In genomic region chr4:94962484-94962883, GRCh38 we compare ENCODE assay signal across 29 cellular contexts.
"Had no signal": no experiment of that assay in that cellular context is flagged by ENCODE, and none has a peak within 500 bp of the region (broad histone marks: within the 10 kb centered on the region; RNA-seq: fewer than 3 reads in every experiment).

No MANE protein-coding gene starts in this region.

- DNase-seq: stimulated activated CD4-positive, alpha-beta T cell treated with anti-CD3 and anti-CD28 coated beads, Interleukin-2, amount 100 ng/mL, for 48 hours; stimulated activated CD4-positive, alpha-beta T cell treated with anti-CD3 and anti-CD28 coated beads, Interleukin-4, amount 100 ng/mL, for 1 hour; stimulated activated CD4-positive, alpha-beta T cell treated with anti-CD3 and anti-CD28 coated beads, Interleukin-4, amount 100 ng/mL, for 24 hours; stimulated activated CD4-positive, alpha-beta T cell treated with anti-CD3 and anti-CD28 coated beads, Interleukin-4, amount 100 ng/mL, for 4 hours; stimulated activated CD8-positive, alpha-beta memory T cell treated with anti-CD3 and anti-CD28 coated beads, Interleukin-4, amount 100 ng/mL, for 48 hours; stimulated activated naive B cell treated with anti-CD40 and anti-IgM and Interleukin-4, amounts not matched to agents 10 μg/mL and 1 μg/mL and 100 μg/mL, for 72 hours; stimulated activated naive CD4-positive, alpha-beta T cell; stimulated activated naive CD4-positive, alpha-beta T cell treated with Interleukin-2 at 50 U/mL for 16 hours; stimulated activated naive CD8-positive, alpha-beta T cell treated with anti-CD3 and anti-CD28 coated beads, Interleukin-15, amount 100 ng/mL, for 72 hours; stimulated activated naive CD8-positive, alpha-beta T cell treated with anti-CD3 and anti-CD28 coated beads, Interleukin-15, Interleukin-2, amounts not matched to agents 100 U/mL and 50 U/mL, for 24 hours; stomach; substantia nigra; testis; thyroid gland; tibial artery; transverse colon; trophoblast cell; upper lobe of left lung; upper lobe of right lung; uterus had no signal

- FAIRE-seq: urothelium cell line had no signal

- H3K4me3 Mint-ChIP-seq: stimulated activated effector memory CD8-positive, alpha-beta T cell treated with anti-CD3 and anti-CD28 coated beads, Interleukin-12 subunit alpha, Interleukin-12 subunit beta, amount 100 ng/mL, for 72 hours; stimulated activated memory B cell treated with anti-CD40 and anti-IgM and Interleukin-4, amounts not matched to agents 10 μg/mL and 1 μg/mL and 100 μg/mL, for 72 hours; stimulated activated naive B cell treated with anti-CD40 and anti-IgM and Interleukin-4, amounts not matched to agents 10 μg/mL and 1 μg/mL and 100 μg/mL, for 72 hours; stimulated activated naive CD8-positive, alpha-beta T cell treated with anti-CD3 and anti-CD28 coated beads, Interleukin-15, amount 100 ng/mL, for 72 hours; stimulated activated naive CD8-positive, alpha-beta T cell treated with anti-CD3 and anti-CD28 coated beads, Interleukin-15, Interleukin-2, amounts not matched to agents 100 ng/mL and 50 ng/mL, for 24 hours; type B pancreatic cell had no signal

- H3K4me3 ChIP-seq: stomach, suprapubic skin, testis, thoracic aorta, thyroid gland, tibial artery, tibial nerve, transverse colon, upper lobe of left lung, upper lobe of right lung, uterus, vagina had no signal

- H3K4me1 Mint-ChIP-seq: stimulated activated effector memory CD8-positive, alpha-beta T cell treated with anti-CD3 and anti-CD28 coated beads, Interleukin-12 subunit alpha, Interleukin-12 subunit beta, amount 100 ng/mL, for 72 hours; stimulated activated memory B cell treated with anti-CD40 and anti-IgM and Interleukin-4, amounts not matched to agents 10 μg/mL and 1 μg/mL and 100 μg/mL, for 72 hours; stimulated activated naive B cell treated with anti-CD40 and anti-IgM and Interleukin-4, amounts not matched to agents 10 μg/mL and 1 μg/mL and 100 μg/mL, for 72 hours; stimulated activated naive CD8-positive, alpha-beta T cell treated with anti-CD3 and anti-CD28 coated beads, Interleukin-15, amount 100 ng/mL, for 72 hours had no signal

- ATAC-seq: stimulated activated effector memory CD8-positive, alpha-beta T cell treated with anti-CD3 and anti-CD28 coated beads, Interleukin-12 subunit alpha, Interleukin-12 subunit beta, amount 100 ng/mL, for 72 hours; stimulated activated memory B cell treated with anti-CD40 and anti-IgM and Interleukin-4, amounts not matched to agents 10 μg/mL and 1 μg/mL and 100 μg/mL, for 72 hours; stimulated activated naive B cell treated with anti-CD40 and anti-IgM and Interleukin-4, amounts not matched to agents 10 μg/mL and 1 μg/mL and 100 μg/mL, for 72 hours; stimulated activated naive CD8-positive, alpha-beta T cell treated with anti-CD3 and anti-CD28 coated beads, Interleukin-15, amount 100 ng/mL, for 72 hours; stimulated activated naive CD8-positive, alpha-beta T cell treated with anti-CD3 and anti-CD28 coated beads, Interleukin-15, Interleukin-2, amounts not matched to agents 100 U/mL and 50 U/mL, for 24 hours; upper lobe of right lung had no signal

- H3K27ac ChIP-seq: stomach, suprapubic skin, testis, thoracic aorta, thyroid gland, tibial artery, tibial nerve, transverse colon, upper lobe of left lung, upper lobe of right lung, uterus, vagina had no signal

- H3K27me3 ChIP-seq: stomach, suprapubic skin, testis, thyroid gland, tibial artery, tibial nerve, transverse colon, upper lobe of left lung, upper lobe of right lung, uterus, vagina had no signal

- H3K27me3 Mint-ChIP-seq: stimulated activated memory B cell treated with anti-CD40 and anti-IgM and Interleukin-4, amounts not matched to agents 10 μg/mL and 1 μg/mL and 100 μg/mL, for 72 hours; stimulated activated naive B cell treated with anti-CD40 and anti-IgM and Interleukin-4, amounts not matched to agents 10 μg/mL and 1 μg/mL and 100 μg/mL, for 72 hours; stimulated activated naive CD8-positive, alpha-beta T cell treated with anti-CD3 and anti-CD28 coated beads, Interleukin-15, amount 100 ng/mL, for 72 hours; stimulated activated naive CD8-positive, alpha-beta T cell treated with anti-CD3 and anti-CD28 coated beads, Interleukin-15, Interleukin-2, amounts not matched to agents 100 ng/mL and 50 ng/mL, for 24 hours; type B pancreatic cell had no signal

- H3K4me1 ChIP-seq: stomach, suprapubic skin, testis, thyroid gland, transverse colon, upper lobe of left lung, upper lobe of right lung, uterus, vagina had no signal

- H3K36me3 Mint-ChIP-seq: stimulated activated effector memory CD8-positive, alpha-beta T cell treated with anti-CD3 and anti-CD28 coated beads, Interleukin-12 subunit alpha, Interleukin-12 subunit beta, amount 100 ng/mL, for 72 hours; stimulated activated memory B cell treated with anti-CD40 and anti-IgM and Interleukin-4, amounts not matched to agents 10 μg/mL and 1 μg/mL and 100 μg/mL, for 72 hours; stimulated activated naive B cell treated with anti-CD40 and anti-IgM and Interleukin-4, amounts not matched to agents 10 μg/mL and 1 μg/mL and 100 μg/mL, for 72 hours; type B pancreatic cell had no signal

- H3K27ac Mint-ChIP-seq: stimulated activated effector memory CD8-positive, alpha-beta T cell treated with anti-CD3 and anti-CD28 coated beads, Interleukin-12 subunit alpha, Interleukin-12 subunit beta, amount 100 ng/mL, for 72 hours; stimulated activated memory B cell treated with anti-CD40 and anti-IgM and Interleukin-4, amounts not matched to agents 10 μg/mL and 1 μg/mL and 100 μg/mL, for 72 hours; stimulated activated naive B cell treated with anti-CD40 and anti-IgM and Interleukin-4, amounts not matched to agents 10 μg/mL and 1 μg/mL and 100 μg/mL, for 72 hours; stimulated activated naive CD8-positive, alpha-beta T cell treated with anti-CD3 and anti-CD28 coated beads, Interleukin-15, amount 100 ng/mL, for 72 hours; stimulated activated naive CD8-positive, alpha-beta T cell treated with anti-CD3 and anti-CD28 coated beads, Interleukin-15, Interleukin-2, amounts not matched to agents 100 ng/mL and 50 ng/mL, for 24 hours; type B pancreatic cell had no signal

- H3K36me3 ChIP-seq: stomach, suprapubic skin, thoracic aorta, thyroid gland, tibial artery, tibial nerve, transverse colon, upper lobe of left lung, upper lobe of right lung, uterus, vagina had no signal

- H3K9me3 ChIP-seq: stomach, suprapubic skin, testis, thoracic aorta, thyroid gland, transverse colon, upper lobe of left lung, upper lobe of right lung, uterus, vagina had no signal
